14 cellular contexts compared by ENCODE assay signal in the genomic region with DNA sequence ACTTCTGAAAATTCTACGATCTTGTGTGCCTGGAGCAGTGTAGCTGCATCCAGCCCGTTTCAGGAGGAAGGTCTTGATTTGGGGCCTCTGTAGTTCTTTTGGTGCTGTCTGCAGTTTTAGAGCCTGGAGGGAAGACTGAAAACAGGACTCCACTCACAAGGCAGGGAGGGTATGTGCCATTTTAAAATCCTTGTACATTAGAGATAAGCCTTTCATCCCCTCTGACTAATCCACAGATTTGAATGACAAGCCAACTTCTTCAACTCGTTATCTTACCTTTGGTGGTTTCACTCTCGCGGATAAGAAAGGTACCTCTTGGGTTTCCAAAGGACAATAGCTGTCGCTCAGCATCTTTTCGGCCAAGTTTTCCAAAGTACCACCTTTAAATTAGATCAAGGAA.
"Had no signal": no experiment of that assay in that cellular context is flagged by ENCODE, and none has a peak within 500 bp of the region (broad histone marks: within the 10 kb centered on the region; RNA-seq: fewer than 3 reads in every experiment).

No MANE protein-coding gene starts in this region.

- H3K27me3 Mint-ChIP-seq: memory B cell had no signal

- DNase-seq: activated effector memory CD4-positive, alpha-beta T cell treated with Interleukin-2 at 50 U/mL for 16 hours; foreskin keratinocyte; heart left ventricle; left ventricle myocardium inferior; nephron progenitor cell; stimulated activated CD4-positive, alpha-beta T cell treated with anti-CD3 and anti-CD28 coated beads, Interleukin-2, amount 100 ng/mL, for 24 hours; stimulated activated naive CD4-positive, alpha-beta T cell treated with Interleukin-2 at 50 U/mL for 16 hours; T-helper 2 cell; testis had no signal

- H3K4me1 Mint-ChIP-seq: memory B cell had no signal

- H3K9me3 ChIP-seq: heart left ventricle, left ventricle myocardium inferior, testis had no signal

- H3K9me3 Mint-ChIP-seq: memory B cell, nephron progenitor cell had no signal

- H3K27ac Mint-ChIP-seq: memory B cell had no signal

- ATAC-seq: foreskin keratinocyte, heart left ventricle, sciatic nerve had no signal

- H3K4me3 ChIP-seq: heart left ventricle, left ventricle myocardium inferior, testis had no signal

- FAIRE-seq: colon, keratinocyte, TTC549 had no signal

- H3K4me1 ChIP-seq: foreskin keratinocyte, testis had no signal

- H3K27ac ChIP-seq: foreskin keratinocyte, heart left ventricle, left ventricle myocardium inferior, testis had no signal

- H3K27me3 ChIP-seq: foreskin keratinocyte, heart left ventricle, testis had no signal

- H3K4me3 Mint-ChIP-seq: memory B cell, nephron progenitor cell had no signal
